Comparison of ENCODE assay signal across 2 cellular contexts in the genomic region with DNA sequence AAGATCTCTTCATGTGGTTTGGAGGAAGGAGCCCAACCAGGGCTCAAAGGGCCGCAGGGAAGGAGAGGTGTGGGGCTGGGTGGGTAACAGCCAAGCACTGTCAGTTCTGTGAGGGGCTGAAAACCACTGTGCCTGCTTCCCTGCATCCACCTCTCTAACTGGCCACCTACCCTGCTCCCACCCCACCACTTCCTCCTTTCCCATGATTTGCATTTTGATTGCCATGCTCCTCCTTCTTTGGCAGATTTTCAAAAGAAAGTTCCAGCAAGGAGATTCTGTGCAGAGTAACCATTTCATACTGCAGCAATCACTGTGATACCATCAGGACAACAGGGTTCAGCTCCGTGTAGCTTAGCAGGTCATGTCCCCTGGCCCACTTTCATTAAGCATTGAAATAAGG.
TF ChIP-seq lines count a peak whose summit lies in the region.

No MANE protein-coding gene starts in this region.

TF ChIP-seq in IMR-90, 13 proteins besides CTCF, POLR2A, EP300 and RAD21:
- TF ChIP-seq, protein P1, sequence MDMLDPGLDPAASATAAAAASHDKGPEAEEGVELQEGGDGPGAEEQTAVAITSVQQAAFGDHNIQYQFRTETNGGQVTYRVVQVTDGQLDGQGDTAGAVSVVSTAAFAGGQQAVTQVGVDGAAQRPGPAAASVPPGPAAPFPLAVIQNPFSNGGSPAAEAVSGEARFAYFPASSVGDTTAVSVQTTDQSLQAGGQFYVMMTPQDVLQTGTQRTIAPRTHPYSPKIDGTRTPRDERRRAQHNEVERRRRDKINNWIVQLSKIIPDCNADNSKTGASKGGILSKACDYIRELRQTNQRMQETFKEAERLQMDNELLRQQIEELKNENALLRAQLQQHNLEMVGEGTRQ (IDR thresholded peaks at IDR 0.05; ENCODE audit: low read depth, low read length): no peak
- TF ChIP-seq, protein P2, sequence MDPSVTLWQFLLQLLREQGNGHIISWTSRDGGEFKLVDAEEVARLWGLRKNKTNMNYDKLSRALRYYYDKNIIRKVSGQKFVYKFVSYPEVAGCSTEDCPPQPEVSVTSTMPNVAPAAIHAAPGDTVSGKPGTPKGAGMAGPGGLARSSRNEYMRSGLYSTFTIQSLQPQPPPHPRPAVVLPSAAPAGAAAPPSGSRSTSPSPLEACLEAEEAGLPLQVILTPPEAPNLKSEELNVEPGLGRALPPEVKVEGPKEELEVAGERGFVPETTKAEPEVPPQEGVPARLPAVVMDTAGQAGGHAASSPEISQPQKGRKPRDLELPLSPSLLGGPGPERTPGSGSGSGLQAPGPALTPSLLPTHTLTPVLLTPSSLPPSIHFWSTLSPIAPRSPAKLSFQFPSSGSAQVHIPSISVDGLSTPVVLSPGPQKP (IDR thresholded peaks at IDR 0.05; ENCODE audit: borderline replicate concordance, low read depth, low read length): no peak
- TF ChIP-seq CHD1 (IDR thresholded peaks at IDR 0.05; ENCODE audit: low read depth, low read length): no peak
TF ChIP-seq in IMR-90: peak in this region for 0.

TF ChIP-seq in WTC11, 78 proteins besides CTCF, POLR2A, EP300 and RAD21 (continued from another document):
- TF ChIP-seq TCF7 (CRISPR knock-in tag; IDR thresholded peaks at IDR 0.05; ENCODE audit: low read depth): no peak
- TF ChIP-seq, protein P3, sequence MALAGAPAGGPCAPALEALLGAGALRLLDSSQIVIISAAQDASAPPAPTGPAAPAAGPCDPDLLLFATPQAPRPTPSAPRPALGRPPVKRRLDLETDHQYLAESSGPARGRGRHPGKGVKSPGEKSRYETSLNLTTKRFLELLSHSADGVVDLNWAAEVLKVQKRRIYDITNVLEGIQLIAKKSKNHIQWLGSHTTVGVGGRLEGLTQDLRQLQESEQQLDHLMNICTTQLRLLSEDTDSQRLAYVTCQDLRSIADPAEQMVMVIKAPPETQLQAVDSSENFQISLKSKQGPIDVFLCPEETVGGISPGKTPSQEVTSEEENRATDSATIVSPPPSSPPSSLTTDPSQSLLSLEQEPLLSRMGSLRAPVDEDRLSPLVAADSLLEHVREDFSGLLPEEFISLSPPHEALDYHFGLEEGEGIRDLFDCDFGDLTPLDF (CRISPR knock-in tag; IDR thresholded peaks at IDR 0.05): no peak
- TF ChIP-seq NFATC4 (CRISPR knock-in tag; IDR thresholded peaks at IDR 0.05): no peak
- TF ChIP-seq ZNF423 (CRISPR knock-in tag; IDR thresholded peaks at IDR 0.05): no peak
- TF ChIP-seq, protein P4, sequence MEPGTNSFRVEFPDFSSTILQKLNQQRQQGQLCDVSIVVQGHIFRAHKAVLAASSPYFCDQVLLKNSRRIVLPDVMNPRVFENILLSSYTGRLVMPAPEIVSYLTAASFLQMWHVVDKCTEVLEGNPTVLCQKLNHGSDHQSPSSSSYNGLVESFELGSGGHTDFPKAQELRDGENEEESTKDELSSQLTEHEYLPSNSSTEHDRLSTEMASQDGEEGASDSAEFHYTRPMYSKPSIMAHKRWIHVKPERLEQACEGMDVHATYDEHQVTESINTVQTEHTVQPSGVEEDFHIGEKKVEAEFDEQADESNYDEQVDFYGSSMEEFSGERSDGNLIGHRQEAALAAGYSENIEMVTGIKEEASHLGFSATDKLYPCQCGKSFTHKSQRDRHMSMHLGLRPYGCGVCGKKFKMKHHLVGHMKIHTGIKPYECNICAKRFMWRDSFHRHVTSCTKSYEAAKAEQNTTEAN (CRISPR knock-in tag; IDR thresholded peaks at IDR 0.05): no peak
- no peak for TF ChIP-seq JAZF1 (CRISPR knock-in tag; IDR thresholded peaks at IDR 0.05)
- no peak for TF ChIP-seq SMAD3 (CRISPR knock-in tag; IDR thresholded peaks at IDR 0.05; ENCODE audit: borderline replicate concordance)
- no peak for TF ChIP-seq NFE2L1 (CRISPR knock-in tag; IDR thresholded peaks at IDR 0.05)
- TF ChIP-seq, protein P5, sequence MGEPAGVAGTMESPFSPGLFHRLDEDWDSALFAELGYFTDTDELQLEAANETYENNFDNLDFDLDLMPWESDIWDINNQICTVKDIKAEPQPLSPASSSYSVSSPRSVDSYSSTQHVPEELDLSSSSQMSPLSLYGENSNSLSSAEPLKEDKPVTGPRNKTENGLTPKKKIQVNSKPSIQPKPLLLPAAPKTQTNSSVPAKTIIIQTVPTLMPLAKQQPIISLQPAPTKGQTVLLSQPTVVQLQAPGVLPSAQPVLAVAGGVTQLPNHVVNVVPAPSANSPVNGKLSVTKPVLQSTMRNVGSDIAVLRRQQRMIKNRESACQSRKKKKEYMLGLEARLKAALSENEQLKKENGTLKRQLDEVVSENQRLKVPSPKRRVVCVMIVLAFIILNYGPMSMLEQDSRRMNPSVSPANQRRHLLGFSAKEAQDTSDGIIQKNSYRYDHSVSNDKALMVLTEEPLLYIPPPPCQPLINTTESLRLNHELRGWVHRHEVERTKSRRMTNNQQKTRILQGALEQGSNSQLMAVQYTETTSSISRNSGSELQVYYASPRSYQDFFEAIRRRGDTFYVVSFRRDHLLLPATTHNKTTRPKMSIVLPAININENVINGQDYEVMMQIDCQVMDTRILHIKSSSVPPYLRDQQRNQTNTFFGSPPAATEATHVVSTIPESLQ (CRISPR knock-in tag; IDR thresholded peaks at IDR 0.05): no peak
- TF ChIP-seq PRRX2 (CRISPR knock-in tag; IDR thresholded peaks at IDR 0.05): no peak
- TF ChIP-seq MYBL2 (CRISPR knock-in tag; IDR thresholded peaks at IDR 0.05): no peak
